ENCODE assay signal across 1 cellular context in the genomic region with DNA sequence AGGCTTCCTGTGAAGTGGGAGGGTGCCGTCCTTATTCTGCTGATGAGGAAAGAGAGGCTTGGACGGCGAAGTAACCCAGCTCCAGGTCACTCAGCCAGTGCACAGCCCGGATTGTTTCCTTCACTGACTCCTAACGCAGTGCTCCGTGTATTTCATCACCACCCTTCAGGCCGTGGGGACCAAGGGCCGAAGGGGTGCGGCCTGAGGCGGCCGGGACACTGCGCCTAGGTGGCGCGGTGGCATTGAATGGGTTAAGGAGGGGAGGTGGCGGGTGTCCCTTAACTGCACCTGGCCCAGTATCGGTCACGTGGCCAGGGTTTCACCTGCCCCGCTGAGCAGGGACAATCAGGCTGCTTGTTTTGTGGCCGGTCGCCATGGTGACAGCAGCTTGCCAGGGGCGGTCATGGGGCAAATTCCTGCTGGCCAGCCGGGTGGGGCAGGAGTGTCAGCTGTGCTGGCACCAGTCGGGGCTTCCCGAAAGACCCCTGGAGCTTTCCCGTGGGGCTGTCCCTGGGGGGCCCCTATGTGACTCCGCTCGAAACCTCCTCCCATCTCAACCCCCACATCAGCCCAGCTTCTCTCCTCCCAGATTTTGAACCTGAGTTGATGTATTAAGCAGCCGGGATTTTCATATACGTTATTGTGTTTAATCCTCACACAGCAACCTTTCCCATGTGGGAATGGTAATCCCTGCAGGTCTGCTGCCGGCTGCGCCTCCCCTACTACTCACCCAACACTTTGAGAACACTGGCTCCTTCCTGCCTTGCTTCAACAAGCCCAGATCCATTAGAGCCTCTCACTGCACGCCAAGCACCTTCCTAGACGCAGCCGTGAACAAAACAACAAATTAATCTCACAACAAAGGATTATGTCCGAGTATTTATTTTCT.
TF ChIP-seq lines count a peak whose summit lies in the region.

No MANE protein-coding gene starts in this region.

TF ChIP-seq in H1, 55 proteins besides CTCF, POLR2A, EP300 and RAD21 (continued from another document):
- no peak for TF ChIP-seq SUZ12 (IDR thresholded peaks at IDR 0.05; ENCODE audit: low read length)
